In the genomic region with DNA sequence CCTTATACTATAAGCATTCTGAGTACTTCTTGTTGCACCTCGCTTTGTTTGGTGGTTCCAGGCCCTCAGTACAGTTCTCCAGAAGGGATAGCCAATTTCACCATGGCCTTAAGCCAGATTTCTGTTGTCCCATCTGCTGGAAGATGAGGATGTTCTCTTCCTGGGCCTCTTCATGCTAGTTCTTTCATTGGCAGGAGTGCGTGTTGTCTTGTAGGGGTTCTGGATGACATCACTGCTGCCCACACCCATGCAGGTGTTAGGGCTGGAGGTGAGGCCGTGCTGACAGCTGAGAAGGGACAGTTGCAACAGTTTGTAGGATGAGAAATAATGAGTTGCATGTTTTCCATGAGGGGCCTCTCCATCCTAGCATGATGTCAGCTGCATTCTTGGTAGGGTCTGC, we compare ENCODE assay signal across 10 cellular contexts.
"Had no signal": no experiment of that assay in that cellular context is flagged by ENCODE, and none has a peak within 500 bp of the region (broad histone marks: within the 10 kb centered on the region; RNA-seq: fewer than 3 reads in every experiment).

No MANE protein-coding gene starts in this region.

- H3K27me3 Mint-ChIP-seq: naive thymus-derived CD8-positive, alpha-beta T cell had no signal

- DNase-seq: effector CD4-positive, alpha-beta T cell; heart left ventricle; hypothalamus; mucosa of descending colon; naive thymus-derived CD8-positive, alpha-beta T cell; sigmoid colon; stimulated activated CD4-positive, alpha-beta T cell treated with anti-CD3 and anti-CD28 coated beads, Interleukin-12 subunit alpha, Interleukin-12 subunit beta, amount 100 ng/mL, for 4 hours; stimulated activated naive CD4-positive, alpha-beta T cell; stomach; transverse colon had no signal

- ATAC-seq: mucosa of descending colon; naive thymus-derived CD8-positive, alpha-beta T cell had no signal

- H3K4me3 Mint-ChIP-seq: naive thymus-derived CD8-positive, alpha-beta T cell had no signal

- H3K9me3 Mint-ChIP-seq: naive thymus-derived CD8-positive, alpha-beta T cell had no signal
